22 cellular contexts compared by ENCODE assay signal in genomic region chrX:38841766-38842165, GRCh38. TPM values are rescaled to one million over a fixed set of nuclear protein-coding genes. Genes with fewer than 3 reads are reported as not detected.
A peak's percentile ranks its signal among the peaks of the same experiment; 100 is the strongest.
DNase-seq lines count a peak whose midpoint lies in the region; FAIRE-seq and TF ChIP-seq lines count a peak whose summit lies in the region.
"Had no signal": no experiment of that assay in that cellular context is flagged by ENCODE, and none has a peak within 500 bp of the region (broad histone marks: within the 10 kb centered on the region; RNA-seq: fewer than 3 reads in every experiment).

No MANE protein-coding gene starts in this region.

- H2AFZ ChIP-seq in astrocyte (ENCODE audit: low read depth, low read length): no peak overlapping the region
- H2AFZ ChIP-seq in mammary epithelial cell (ENCODE audit: low read depth, low read length): no peak overlapping the region
- H2AFZ ChIP-seq: GM23248 had no signal

- intact Hi-C loops in left ventricle myocardium inferior (cut with micrococcal nuclease) (no loop called here), cardiac septum (cut with DNase I) (no loop called here), mammary epithelial cell (cut with micrococcal nuclease) (no loop called here)

- H3K27ac ChIP-seq in left ventricle myocardium inferior (replicated peaks): peak overlapping the region; percentile 3
- H3K27ac ChIP-seq in astrocyte (ENCODE audit: low read depth, low read length): no peak overlapping the region
- H3K27ac ChIP-seq in mammary epithelial cell (ENCODE audit: insufficient read depth, low read depth, low read length): no peak overlapping the region
- H3K27ac ChIP-seq: BLaER1, GM23248, HL-60 had no signal

- no peaks in the 10 kb centered on the region for H3K36me3 Mint-ChIP-seq in astrocyte (ENCODE audit: low read depth, unreplicated experiment)
- H3K36me3 Mint-ChIP-seq: CD14-positive monocyte; CD4-positive, alpha-beta memory T cell had no signal

- H3K27ac Mint-ChIP-seq in astrocyte (ENCODE audit: unreplicated experiment): no peak overlapping the region
- H3K27ac Mint-ChIP-seq: CD14-positive monocyte; CD4-positive, alpha-beta memory T cell had no signal

- no peak for DNase-seq in left ventricle myocardium inferior
- DNase-seq in cardiac septum (ENCODE audit: low spot score): no peak
- peak; percentile 15 for DNase-seq in CMK (ENCODE audit: low read depth)
- DNase-seq in OCI-M1 (lab: John Stamatoyannopoulos, UW): peak; percentile 77
- no peak for DNase-seq in astrocyte (ENCODE audit: low read depth)
- no peak for DNase-seq in mammary epithelial cell
- no peak for DNase-seq in stimulated activated CD4-positive, alpha-beta T cell treated with anti-CD3 and anti-CD28 coated beads, Interleukin-12 subunit alpha, Interleukin-12 subunit beta, amount 100 ng/mL, for 4 hours
- no peak for DNase-seq in DMS153 treated with DMSO at 0.1 percent for 48 hours (lab: John Stamatoyannopoulos, UW; ENCODE audit: unreplicated experiment)
- DNase-seq: 8988T; Calu3; CD4-positive, alpha-beta memory T cell; DMS53; DND-41; EL; GM23248; IMR-90 had no signal

- CTCF ChIA-PET in mammary epithelial cell (lab: Charles Lee; ENCODE audit: low non-redundant PET): no interaction called here

- no TSS peak for BruUV-seq in mammary epithelial cell (replicated peaks; lab: Mats Ljungman, UMichigan)

- no peaks in the 10 kb centered on the region for H3K4me1 ChIP-seq in left ventricle myocardium inferior
- H3K4me1 ChIP-seq in astrocyte (ENCODE audit: insufficient read depth, low read length): no peaks in the 10 kb centered on the region
- no peaks in the 10 kb centered on the region for H3K4me1 ChIP-seq in mammary epithelial cell (ENCODE audit: insufficient read depth, low read length)
- H3K4me1 ChIP-seq: BLaER1 had no signal

- in situ Hi-C loops in mammary epithelial cell (cut with MboI; ENCODE audit: low sequenced_read_pairs in 2 of 2): no loop called here

- H3K9me3 ChIP-seq in left ventricle myocardium inferior (replicated peaks) (no peaks in the 10 kb centered on the region), astrocyte (ENCODE audit: insufficient read depth, low read depth, low read length) (no peaks in the 10 kb centered on the region), mammary epithelial cell (replicated peaks; ENCODE audit: insufficient read depth, low read length) (no peaks in the 10 kb centered on the region)
- H3K9me3 ChIP-seq: BLaER1, HAP-1 had no signal

- H3K4me3 Mint-ChIP-seq in astrocyte (ENCODE audit: unreplicated experiment): no peak overlapping the region
- H3K4me3 Mint-ChIP-seq: CD14-positive monocyte; CD4-positive, alpha-beta memory T cell had no signal

- H3K36me3 ChIP-seq in left ventricle myocardium inferior (no peaks in the 10 kb centered on the region), astrocyte (ENCODE audit: insufficient read depth, low read length) (no peaks in the 10 kb centered on the region), mammary epithelial cell (ENCODE audit: insufficient read depth, low read length) (no peaks in the 10 kb centered on the region)
- H3K36me3 ChIP-seq: BLaER1, HAP-1 had no signal

- no peak for TF ChIP-seq CTCF in left ventricle myocardium inferior (IDR thresholded peaks at IDR 0.05; ENCODE audit: borderline replicate concordance)
- TF ChIP-seq CTCF in astrocyte (IDR thresholded peaks at IDR 0.05; ENCODE audit: insufficient read depth, low read depth, low read length): no peak
- no peak for TF ChIP-seq CTCF in mammary epithelial cell (conservative IDR thresholded peaks at IDR 0.05 in 1 of 2, IDR thresholded peaks at IDR 0.05 in 1 of 2; ENCODE audit: extremely low read depth in 1 of 2, insufficient read depth in 1 of 2, low read depth in 1 of 2, low read length in 2 of 2)

- no peaks in the 10 kb centered on the region for H3K27me3 ChIP-seq in left ventricle myocardium inferior (ENCODE audit: low read depth)
- no peaks in the 10 kb centered on the region for H3K27me3 ChIP-seq in astrocyte (ENCODE audit: insufficient read depth, low read length)
- no peaks in the 10 kb centered on the region for H3K27me3 ChIP-seq in mammary epithelial cell (ENCODE audit: insufficient read depth, low read length)
- H3K27me3 ChIP-seq: BLaER1 had no signal

- 68% methylated on average over 2 of the region's 2 CpGs for WGBS in mammary epithelial cell (ENCODE audit: low coverage, missing lambda C conversion rate)

- dilution Hi-C loops in mammary epithelial cell (cut with HindIII; ENCODE audit: low sequenced_read_pairs): no loop called here

- H3K9ac ChIP-seq in astrocyte (ENCODE audit: low read length) (no peak overlapping the region), mammary epithelial cell (ENCODE audit: insufficient read depth, low read length) (no peak overlapping the region)
- H3K9ac ChIP-seq: BLaER1, GM23248 had no signal

- H3K27me3 Mint-ChIP-seq in astrocyte (ENCODE audit: low read depth, unreplicated experiment): no peaks in the 10 kb centered on the region
- H3K27me3 Mint-ChIP-seq: CD4-positive, alpha-beta memory T cell had no signal

- H4K20me1 ChIP-seq in astrocyte (ENCODE audit: insufficient read depth, low read length): no peaks in the 10 kb centered on the region
- H4K20me1 ChIP-seq in mammary epithelial cell (ENCODE audit: insufficient read depth, low read length): no peaks in the 10 kb centered on the region
- H4K20me1 ChIP-seq: BLaER1 had no signal

- FAIRE-seq in astrocyte (lab: Jason Lieb, UNC): peak; percentile 87
- FAIRE-seq: GM12878 had no signal

- no peak overlapping the region for H3K4me3 ChIP-seq in left ventricle myocardium inferior
- H3K4me3 ChIP-seq in astrocyte (ENCODE audit: insufficient read depth, low read depth, low read length): no peak overlapping the region
- no peak overlapping the region for H3K4me3 ChIP-seq in mammary epithelial cell (replicated peaks in 1 of 3; ENCODE audit: insufficient read depth in 1 of 3, low read depth in 2 of 3, low read length in 3 of 3)
- H3K4me3 ChIP-seq: BLaER1, GM12878, GM23248, HAP-1 had no signal

- H3K4me2 ChIP-seq in astrocyte (ENCODE audit: low read length) (no peak overlapping the region), mammary epithelial cell (ENCODE audit: insufficient read depth, low read depth, low read length) (no peak overlapping the region)
- H3K4me2 ChIP-seq: BLaER1 had no signal

- H3K79me2 ChIP-seq in astrocyte (ENCODE audit: insufficient read depth, low read length) (no peaks in the 10 kb centered on the region), mammary epithelial cell (ENCODE audit: insufficient read depth, low read length) (no peaks in the 10 kb centered on the region)

- H3K9me3 Mint-ChIP-seq in astrocyte (ENCODE audit: unreplicated experiment): no peaks in the 10 kb centered on the region
- H3K9me3 Mint-ChIP-seq: CD14-positive monocyte had no signal

- H3K4me1 Mint-ChIP-seq in astrocyte (ENCODE audit: low read depth, unreplicated experiment): no peaks in the 10 kb centered on the region
- H3K4me1 Mint-ChIP-seq: CD14-positive monocyte had no signal

RNA-seq across cellular contexts. Expression of gene MID1IP1, which starts 40.5 kb away (rescaled TPM):
- 30.9 TPM for total RNA-seq in left ventricle myocardium inferior
- total RNA-seq in cardiac septum: 31.4 TPM
- 40.4 and 46.0 TPM in 2 replicates for total RNA-seq in astrocyte
- 10 to 100 TPM; 41.8 to 71.9 TPM for total RNA-seq in mammary epithelial cell
- 54.0 TPM for polyA plus RNA-seq in mammary epithelial cell
- polyA minus RNA-seq in mammary epithelial cell: 21.9 TPM
- total RNA-seq: HT1080 had no signal

Comparison
In these comparisons a context has a peak if more than half of its experiments do, and no peak if none do; other contexts are left out.
1. DNase-seq: peak in CMK (single experiment) and OCI-M1 (single experiment); none in left ventricle myocardium inferior (single experiment), cardiac septum (single experiment), astrocyte (single experiment), mammary epithelial cell (single experiment), stimulated activated CD4-positive, alpha-beta T cell treated with anti-CD3 and anti-CD28 coated beads, Interleukin-12 subunit alpha, Interleukin-12 subunit beta, amount 100 ng/mL, for 4 hours (single experiment) and DMS153 treated with DMSO at 0.1 percent for 48 hours (single experiment).